ENCODE assay signal across 23 cellular contexts in genomic region chr19:38111898-38112297, GRCh38.
"Had no signal": no experiment of that assay in that cellular context is flagged by ENCODE, and none has a peak within 500 bp of the region (broad histone marks: within the 10 kb centered on the region; RNA-seq: fewer than 3 reads in every experiment).

No MANE protein-coding gene starts in this region.

- H3K27ac ChIP-seq: coronary artery, heart left ventricle, neutrophil, ovary, right atrium auricular region, stomach, thoracic aorta, transverse colon, uterus had no signal

- H3K27me3 ChIP-seq: heart left ventricle, neutrophil, ovary, right atrium auricular region, stomach, transverse colon, uterus had no signal

- H3K4me1 ChIP-seq: heart left ventricle, right atrium auricular region, stomach, transverse colon, uterus had no signal

- H3K36me3 ChIP-seq: ovary, uterus had no signal

- DNase-seq: effector CD4-positive, alpha-beta T cell; endodermal cell; erythroblast; foreskin melanocyte; heart left ventricle; hippocampal formation; left colon; left ventricle myocardium superior; naive thymus-derived CD4-positive, alpha-beta T cell; nephron progenitor cell; ovary; small intestine; stimulated activated CD4-positive, alpha-beta T cell treated with anti-CD3 and anti-CD28 coated beads, Interleukin-12 subunit alpha, Interleukin-12 subunit beta, amount 100 ng/mL, for 4 hours; stimulated activated naive CD4-positive, alpha-beta T cell; stomach; substantia nigra; transverse colon; uterus had no signal

- ATAC-seq: left colon; left ventricle myocardium superior; naive thymus-derived CD4-positive, alpha-beta T cell had no signal

- H3K4me3 ChIP-seq: coronary artery, heart left ventricle, ovary, right atrium auricular region, stomach, thoracic aorta, transverse colon, uterus had no signal

- FAIRE-seq: endothelial cell of umbilical vein, small intestine had no signal

- H3K9me3 ChIP-seq: heart left ventricle, neutrophil, ovary, right atrium auricular region, stomach, thoracic aorta, transverse colon, uterus had no signal
